ENCODE assay signal across 25 cellular contexts in the genomic region with DNA sequence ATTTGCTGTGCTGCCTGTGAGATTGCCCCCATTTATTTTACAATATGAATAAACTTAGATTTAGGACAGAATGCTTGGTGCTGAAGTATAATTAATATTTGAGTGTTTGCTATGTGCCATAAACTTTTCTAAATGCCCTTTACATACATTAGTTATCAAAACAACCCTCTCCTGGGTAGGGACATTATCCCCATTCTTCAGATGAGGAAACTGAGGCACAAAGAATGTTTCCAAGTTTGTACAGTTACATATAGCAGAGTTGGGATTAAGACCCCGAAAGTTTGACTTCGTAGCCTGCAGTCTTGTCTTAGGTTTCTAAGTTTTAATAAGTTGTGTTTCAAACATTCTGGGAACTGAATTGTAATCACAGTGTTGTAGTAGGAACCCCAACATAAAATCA.
"Had no signal": no experiment of that assay in that cellular context is flagged by ENCODE, and none has a peak within 500 bp of the region (broad histone marks: within the 10 kb centered on the region; RNA-seq: fewer than 3 reads in every experiment).

No MANE protein-coding gene starts in this region.

- ATAC-seq: esophagus mucosa, gastrocnemius medialis, left ventricle myocardium superior, lower lobe of right lung, sciatic nerve had no signal

- DNase-seq: dorsolateral prefrontal cortex; effector CD4-positive, alpha-beta T cell; foreskin fibroblast; gastrocnemius medialis; head of caudate nucleus; left ventricle myocardium superior; lower lobe of right lung; stimulated activated CD4-positive, alpha-beta T cell treated with anti-CD3 and anti-CD28 coated beads, Interleukin-12 subunit alpha, Interleukin-12 subunit beta, amount 100 ng/mL, for 4 hours; stimulated activated CD4-positive, alpha-beta T cell treated with anti-CD3 and anti-CD28 coated beads, Interleukin-1b, Interleukin-23, amount 100 ng/mL, for 48 hours; stimulated activated CD4-positive, alpha-beta T cell treated with anti-CD3 and anti-CD28 coated beads, Interleukin-4, amount 100 ng/mL, for 1 hour; stimulated activated CD8-positive, alpha-beta memory T cell treated with anti-CD3 and anti-CD28 coated beads, Interleukin-4, amount 100 ng/mL, for 48 hours; stimulated activated naive CD4-positive, alpha-beta T cell treated with Interleukin-2 at 50 U/mL for 16 hours; stomach; thyroid gland; trophoblast cell had no signal

- H3K4me1 Mint-ChIP-seq: nephron, neural progenitor cell had no signal

- H3K27ac Mint-ChIP-seq: nephron, neural progenitor cell, progenitor cell of endocrine pancreas had no signal

- H3K9ac ChIP-seq: neural progenitor cell, parathyroid adenoma had no signal

- H3K4me1 ChIP-seq: gastrocnemius medialis, lower lobe of right lung, neural progenitor cell, parathyroid adenoma, stomach, thyroid gland, vagina had no signal

- H3K27me3 Mint-ChIP-seq: progenitor cell of endocrine pancreas had no signal

- H3K9me3 ChIP-seq: gastrocnemius medialis, lower lobe of right lung, stomach, thyroid gland, vagina had no signal

- H3K27me3 ChIP-seq: dorsolateral prefrontal cortex, gastrocnemius medialis, neural progenitor cell, stomach, thyroid gland, vagina had no signal

- H3K9me3 Mint-ChIP-seq: nephron, neural progenitor cell had no signal

- H3K27ac ChIP-seq: dorsolateral prefrontal cortex, epithelial cell of prostate, gastrocnemius medialis, lower lobe of right lung, neural progenitor cell, parathyroid adenoma, stomach, thyroid gland, vagina had no signal

- H2AFZ ChIP-seq: neural progenitor cell, parathyroid adenoma had no signal

- H3K4me3 Mint-ChIP-seq: nephron, neural progenitor cell had no signal

- FAIRE-seq: keratinocyte had no signal

- H3K4me2 ChIP-seq: neural progenitor cell, smooth muscle cell had no signal

- H3K4me3 ChIP-seq: dorsolateral prefrontal cortex, gastrocnemius medialis, lower lobe of right lung, neural progenitor cell, smooth muscle cell, stomach, thyroid gland, vagina had no signal
